Comparison of ENCODE assay signal across 8 cellular contexts in the genomic region with DNA sequence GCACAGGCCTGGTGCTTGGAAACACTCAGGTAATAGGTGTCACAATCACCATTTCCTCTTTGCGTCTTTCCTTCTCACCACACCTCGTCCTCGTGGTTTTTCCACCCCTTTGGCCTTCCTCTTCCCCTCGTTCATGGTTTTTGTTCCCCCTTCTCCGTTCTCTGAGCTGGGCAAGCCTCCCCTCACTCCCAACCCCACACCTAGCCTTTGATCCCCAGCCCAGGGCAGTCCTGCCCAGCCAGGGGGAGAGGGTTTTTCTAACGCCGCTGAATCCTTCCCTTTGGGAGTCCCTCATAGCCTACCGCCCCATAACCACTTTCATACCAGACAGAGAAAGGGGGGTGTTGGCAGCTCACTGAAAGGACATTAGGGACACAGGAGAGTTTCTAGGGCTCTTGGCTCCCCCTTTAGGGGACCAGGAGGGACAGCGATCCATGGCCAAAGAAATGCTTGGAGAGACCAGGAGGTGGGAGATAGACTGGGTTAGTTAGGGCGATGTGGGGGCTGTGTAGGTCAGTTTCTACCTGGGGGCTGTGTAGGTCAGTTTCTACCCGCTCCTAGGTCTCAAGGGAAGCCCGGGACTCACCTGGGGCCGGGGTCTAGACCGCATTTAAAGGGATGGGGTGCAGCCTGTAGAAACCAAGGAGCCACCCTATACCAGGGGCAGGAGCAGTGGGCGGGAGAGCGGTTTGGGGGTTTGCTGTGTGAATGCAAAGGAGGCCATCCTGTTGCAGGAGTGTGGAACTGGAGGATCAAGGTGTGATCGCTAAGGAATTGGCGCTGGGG. TPM values are rescaled to one million over a fixed set of nuclear protein-coding genes. Genes with fewer than 3 reads are reported as not detected.
A peak's percentile ranks its signal among the peaks of the same experiment; 100 is the strongest.
DNase-seq lines count a peak whose midpoint lies in the region; ATAC-seq and TF ChIP-seq lines count a peak whose summit lies in the region.

No MANE protein-coding gene starts in this region.

- H3K27me3 Mint-ChIP-seq in activated T-cell treated with anti-CD3 and anti-CD28 coated beads, Interleukin-2, amount 50 U/mL, for 72 hours (ENCODE audit: low read depth): peaks cover 42% of the 10 kb centered on the region

- H3K27ac Mint-ChIP-seq in activated T-cell treated with anti-CD3 and anti-CD28 coated beads, Interleukin-2, amount 50 U/mL, for 72 hours: no peak overlapping the region

- H3K27me3 ChIP-seq in psoas muscle (ENCODE audit: insufficient read depth in 3 of 3, low read length in 2 of 3): peaks cover 0 to 54% (median 13%) of the 10 kb centered on the region in 3 donors

- DNase-seq in activated T-cell treated with anti-CD3 and anti-CD28 coated beads, Interleukin-2, amount 50 U/mL, for 72 hours: no peak
- no peak for DNase-seq in activated T-cell treated with anti-CD3 and anti-CD28 coated beads, Interleukin-2, amount 50 U/mL, for 1 hour
- DNase-seq in SK-N-MC (ENCODE audit: low read depth, low spot score) (no peak), fibroblast of pulmonary artery (ENCODE audit: low read depth) (peak; percentile 41), psoas muscle (peak in 1 of 2 donors; percentile 24), iPS-NIHi7 (ENCODE audit: extremely low spot score) (no peak)
- no peak for DNase-seq in stimulated activated CD4-positive, alpha-beta T cell treated with anti-CD3 and anti-CD28 coated beads, Interleukin-4, amount 100 ng/mL, for 4 hours

- no peak for ATAC-seq in activated T-cell treated with anti-CD3 and anti-CD28 coated beads, Interleukin-2, amount 50 U/mL, for 72 hours (replicated peaks in 1 of 2)
- ATAC-seq in psoas muscle: no peak
- ATAC-seq in activated CD4-positive, CD25-positive, alpha-beta regulatory T cell treated with anti-CD3 and anti-CD28 coated beads, Interleukin-2, amount 50 U/mL, for 24 hours: no peak

- peaks cover 33% of the 10 kb centered on the region for H3K36me3 ChIP-seq in SK-N-MC (ENCODE audit: insufficient read depth, low read length)
- H3K36me3 ChIP-seq in psoas muscle (ENCODE audit: insufficient read depth in 1 of 2, low read depth in 1 of 2): no peaks in the 10 kb centered on the region

- peak overlapping the region; percentile 71 to 74 for H3K4me3 Mint-ChIP-seq in activated T-cell treated with anti-CD3 and anti-CD28 coated beads, Interleukin-2, amount 50 U/mL, for 72 hours

- H3K4me3 ChIP-seq in SK-N-MC (peak overlapping the region; percentile 91), fibroblast of pulmonary artery (replicated peaks; ENCODE audit: low read depth, low read length) (peak overlapping the region; percentile 77), psoas muscle (peak overlapping the region; percentile 67)

- intact Hi-C loops in psoas muscle (cut with DNase I): no loop called here

- WGBS in psoas muscle, 3 donors: 28 to 34% (median 28%) methylated on average over 18 of the region's 18 CpGs

- TF ChIP-seq CTCF in fibroblast of pulmonary artery (IDR thresholded peaks at IDR 0.05; ENCODE audit: low read length, missing control alignments) (peak; percentile 30), psoas muscle (IDR thresholded peaks at IDR 0.05) (no peak)

- H3K9ac ChIP-seq in SK-N-MC (ENCODE audit: insufficient read length): peak overlapping the region; percentile 87

- H3K9me3 Mint-ChIP-seq in activated T-cell treated with anti-CD3 and anti-CD28 coated beads, Interleukin-2, amount 50 U/mL, for 72 hours: no peaks in the 10 kb centered on the region

- H3K4me1 ChIP-seq in psoas muscle: no peaks in the 10 kb centered on the region

- peaks cover 18% of the 10 kb centered on the region for H3K4me1 Mint-ChIP-seq in activated T-cell treated with anti-CD3 and anti-CD28 coated beads, Interleukin-2, amount 50 U/mL, for 72 hours (ENCODE audit: low read depth)

- H3K9me3 ChIP-seq in SK-N-MC (ENCODE audit: low read depth, low read length) (no peaks in the 10 kb centered on the region), psoas muscle (no peaks in the 10 kb centered on the region)

- H3K27ac ChIP-seq in SK-N-MC (peak overlapping the region; percentile 68; the same call in 1 of the 2 replicates), psoas muscle (no peak overlapping the region)

- H3K36me3 Mint-ChIP-seq in activated T-cell treated with anti-CD3 and anti-CD28 coated beads, Interleukin-2, amount 50 U/mL, for 72 hours (ENCODE audit: insufficient read depth in 2 of 2): peaks cover 3% of the 10 kb centered on the region in 2 donors

RNA-seq across cellular contexts. Expression of gene EPHB4, which starts 1.4 kb away (rescaled TPM):
- total RNA-seq in activated T-cell treated with anti-CD3 and anti-CD28 coated beads, Interleukin-2, amount 50 U/mL, for 72 hours: 1 to 10 TPM; 2.4 to 3.4 TPM
- total RNA-seq in psoas muscle: 10 to 100 TPM; 10.3 to 13.9 (median 11.3) TPM
- 1 to 10 TPM; 5.1 to 9.2 (median 5.1) TPM for polyA plus RNA-seq in psoas muscle

RNA-seq across cellular contexts. Expression of gene SLC12A9, which starts 26.6 kb away (rescaled TPM):
- 10 to 100 TPM; 17.6 to 20.1 TPM for total RNA-seq in activated T-cell treated with anti-CD3 and anti-CD28 coated beads, Interleukin-2, amount 50 U/mL, for 72 hours
- 1 to 10 TPM; 2.9 to 4.7 (median 3.9) TPM for total RNA-seq in psoas muscle
- 1 to 10 TPM; 2.2 to 3.3 (median 2.5) TPM for polyA plus RNA-seq in psoas muscle

RNA-seq across cellular contexts. Expression of gene TRIP6, which starts 41.2 kb away (rescaled TPM):
- total RNA-seq in activated T-cell treated with anti-CD3 and anti-CD28 coated beads, Interleukin-2, amount 50 U/mL, for 72 hours: 10 to 100 TPM; 28.3 to 31.5 TPM
- 1 to 10 TPM; 5.0 to 8.8 (median 6.8) TPM for total RNA-seq in psoas muscle
- 1 to 10 TPM; 4.3 to 7.1 (median 5.3) TPM for polyA plus RNA-seq in psoas muscle

RNA-seq across cellular contexts. Expression of gene SRRT, which starts 49.0 kb away (rescaled TPM):
- total RNA-seq in activated T-cell treated with anti-CD3 and anti-CD28 coated beads, Interleukin-2, amount 50 U/mL, for 72 hours: 100 to 1,000 TPM; 140 to 145 TPM
- total RNA-seq in psoas muscle: 10 to 100 TPM; 46.8 to 79.8 (median 61.0) TPM
- polyA plus RNA-seq in psoas muscle: 10 to 100 TPM; 48.2 to 58.1 (median 51.2) TPM
